In the genomic region with DNA sequence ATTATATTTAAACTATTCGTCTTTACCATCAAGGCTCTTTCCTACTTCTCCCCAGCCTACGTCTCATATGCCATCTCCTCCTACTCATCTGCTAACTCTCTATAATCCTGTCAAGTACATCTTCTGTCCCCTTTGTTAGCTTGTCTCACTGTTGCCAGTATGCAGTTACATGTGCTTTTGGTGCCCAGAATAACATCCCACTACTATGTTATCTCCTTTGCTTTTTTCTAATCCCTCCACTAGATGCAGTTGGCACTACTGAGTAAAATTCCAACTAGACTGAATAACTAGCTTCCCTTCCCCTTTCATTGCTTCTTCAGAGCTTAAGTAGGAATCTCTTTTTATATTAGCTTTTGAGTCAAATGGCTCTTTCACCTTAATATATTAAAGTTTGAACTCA, we compare ENCODE assay signal across 21 cellular contexts. TPM values are rescaled to one million over a fixed set of nuclear protein-coding genes. Genes with fewer than 3 reads are reported as not detected.
DNase-seq lines count a peak whose midpoint lies in the region; ATAC-seq, FAIRE-seq and TF ChIP-seq lines count a peak whose summit lies in the region.
"Had no signal": no experiment of that assay in that cellular context is flagged by ENCODE, and none has a peak within 500 bp of the region (broad histone marks: within the 10 kb centered on the region; RNA-seq: fewer than 3 reads in every experiment).

No MANE protein-coding gene starts in this region.

- H3K27me3 ChIP-seq in A673 (replicated peaks; ENCODE audit: insufficient read depth, low read depth, low read length, poor library complexity): no peaks in the 10 kb centered on the region
- H3K27me3 ChIP-seq: pancreas had no signal

- no TSS peak for BruUV-seq in A673 (replicated peaks; lab: Mats Ljungman, UMichigan)

- peak; percentile 80 for FAIRE-seq in TTC549 (lab: Jason Lieb, UNC)
- FAIRE-seq: pancreas, RCC 7860, small intestine, urothelium cell line had no signal

- no peak overlapping the region for H3K4me3 ChIP-seq in A673 (ENCODE audit: low read depth, low read length, poor library complexity, severe bottlenecking)
- no peak overlapping the region for H3K4me3 ChIP-seq in HEK293 (ENCODE audit: low read depth, low read length)
- H3K4me3 ChIP-seq: HAP-1, left ventricle myocardium inferior, pancreas had no signal

- intact Hi-C loops in A673 (cut with micrococcal nuclease; ENCODE audit: unreplicated experiment): loop anchor here (10.0 kb wide), 1 partner anchor 201 kb away; no protein-coding TSS in a partner anchor

- no peaks in the 10 kb centered on the region for H3K36me3 ChIP-seq in A673 (ENCODE audit: insufficient read depth, low read length, poor library complexity, severe bottlenecking)
- H3K36me3 ChIP-seq in HEK293 (ENCODE audit: control insufficient read depth in 2 of 2, insufficient read depth in 1 of 2, low read length in 2 of 2): no peaks in the 10 kb centered on the region
- H3K36me3 ChIP-seq: left ventricle myocardium inferior, pancreas had no signal

- no peaks in the 10 kb centered on the region for H3K9me3 ChIP-seq in A673 (ENCODE audit: low read depth, low read length, poor library complexity, severe bottlenecking)
- H3K9me3 ChIP-seq in HEK293 (ENCODE audit: control insufficient read depth, insufficient read depth, low read depth, low read length): no peaks in the 10 kb centered on the region
- H3K9me3 ChIP-seq: Caco-2, HAP-1, left ventricle myocardium inferior, pancreas had no signal

- CTCF ChIA-PET in A673 (lab: Charles Lee) (interaction anchor here (0.6 to 2.0 kb wide), 6 partner anchors 33 to 454 kb away, joined by 3 to 10 read pairs (median 4); no protein-coding TSS in a partner anchor), HEK293 (lab: Yijun Ruan, JAX) (interaction anchor here (0.5 to 5.3 kb wide), 27 partner anchors 9 to 1190 kb away, joined by 3 to 98 read pairs (median 6); no protein-coding TSS in a partner anchor)

- TF ChIP-seq CTCF in A673 (conservative IDR thresholded peaks at IDR 0.05; ENCODE audit: low read depth, low read length) (0 out of 2 replicates have a peak, but pooled peaks have one; percentile 11), HEK293 (tag by site-specific recombination; IDR thresholded peaks at IDR 0.05) (0 out of 2 replicates have a peak, but pooled peaks have one; percentile 7)

- peaks cover 14% of the 10 kb centered on the region for H3K4me1 ChIP-seq in A673 (ENCODE audit: insufficient read depth, low read length, poor library complexity, severe bottlenecking)
- H3K4me1 ChIP-seq in HEK293 (ENCODE audit: control insufficient read depth, insufficient read depth, low read length): peaks cover 6% of the 10 kb centered on the region; the same call in 1 of the 2 replicates

- H3K27ac ChIP-seq in A673 (ENCODE audit: low read depth, low read length, poor library complexity, severe bottlenecking): peak overlapping the region; percentile 26
- H3K27ac ChIP-seq in HEK293 (ENCODE audit: extremely low read depth, low read depth, low read length): no peak overlapping the region
- H3K27ac ChIP-seq: left ventricle myocardium inferior, pancreas had no signal

- DNase-seq in A673 (ENCODE audit: low spot score) (peak; percentile 54), kidney glomerular epithelial cell (lab: John Stamatoyannopoulos, UW) (peak; percentile 31), dedifferentiated amniotic fluid mesenchymal stem cell (ENCODE audit: extremely low spot score) (no peak), cortex of kidney (lab: John Stamatoyannopoulos, UW) (no peak)
- DNase-seq: activated CD4-positive, alpha-beta T cell treated with anti-CD3 and anti-CD28 coated beads, Interleukin-2, amount 50 U/mL, for 4 hours; activated T-cell treated with anti-CD3 and anti-CD28 coated beads, Interleukin-2, amount 50 U/mL, for 4 hours; Caco-2; left ventricle myocardium inferior; NCI-H1048; NCI-H2081; pancreas; small intestine; stimulated activated CD4-positive, alpha-beta T cell treated with anti-CD3 and anti-CD28 coated beads, Interleukin-4, amount 100 ng/mL, for 24 hours had no signal

- ATAC-seq in HG03460 (IDR thresholded peaks at IDR 0.05; ENCODE audit: unreplicated experiment) (no peak), GM18519 (IDR thresholded peaks at IDR 0.05; ENCODE audit: low FRiP score, unreplicated experiment) (no peak)
- ATAC-seq: activated T-cell treated with anti-CD3 and anti-CD28 coated beads, Interleukin-2, amount 50 U/mL, for 4 hours; esophagus mucosa; pancreas had no signal

- POLR2A ChIA-PET in A673 (lab: Charles Lee; ENCODE audit: low non-redundant PET) (no interaction called here), HEK293 (lab: Yijun Ruan, JAX) (interaction anchor here (1.8 kb wide), 1 partner anchor 278 kb away, joined by 4 read pairs; no protein-coding TSS in a partner anchor)

TF ChIP-seq in HEK293, 187 proteins besides CTCF, POLR2A, EP300 and RAD21:
- TF ChIP-seq ZFP41 (tag by site-specific recombination; IDR thresholded peaks at IDR 0.05; ENCODE audit: borderline replicate concordance) (no peak), ZNF677 (tag by site-specific recombination; IDR thresholded peaks at IDR 0.05) (no peak), BCL11A (tag by site-specific recombination; IDR thresholded peaks at IDR 0.05; ENCODE audit: low read depth) (no peak), ZNF433 (tag by site-specific recombination; IDR thresholded peaks at IDR 0.05; ENCODE audit: low read depth) (no peak), EGR2 (tag by site-specific recombination; IDR thresholded peaks at IDR 0.05; ENCODE audit: low read depth) (0 out of 2 replicates have a peak, but pooled peaks have one; percentile 16), ZBTB17 (tag by site-specific recombination; IDR thresholded peaks at IDR 0.05) (no peak), ZNF324 (tag by site-specific recombination; IDR thresholded peaks at IDR 0.05) (no peak), ZNF221 (tag by site-specific recombination; IDR thresholded peaks at IDR 0.05; ENCODE audit: borderline replicate concordance) (no peak), ZFHX2 (tag by site-specific recombination; conservative IDR thresholded peaks at IDR 0.05) (0 out of 2 replicates have a peak, but pooled peaks have one; percentile 10), ZIC2 (tag by site-specific recombination; IDR thresholded peaks at IDR 0.05) (no peak), ZNF529 (tag by site-specific recombination; IDR thresholded peaks at IDR 0.05; ENCODE audit: insufficient replicate concordance) (no peak), GLIS1 (tag by site-specific recombination; IDR thresholded peaks at IDR 0.05) (no peak)
- TF ChIP-seq, protein P1, sequence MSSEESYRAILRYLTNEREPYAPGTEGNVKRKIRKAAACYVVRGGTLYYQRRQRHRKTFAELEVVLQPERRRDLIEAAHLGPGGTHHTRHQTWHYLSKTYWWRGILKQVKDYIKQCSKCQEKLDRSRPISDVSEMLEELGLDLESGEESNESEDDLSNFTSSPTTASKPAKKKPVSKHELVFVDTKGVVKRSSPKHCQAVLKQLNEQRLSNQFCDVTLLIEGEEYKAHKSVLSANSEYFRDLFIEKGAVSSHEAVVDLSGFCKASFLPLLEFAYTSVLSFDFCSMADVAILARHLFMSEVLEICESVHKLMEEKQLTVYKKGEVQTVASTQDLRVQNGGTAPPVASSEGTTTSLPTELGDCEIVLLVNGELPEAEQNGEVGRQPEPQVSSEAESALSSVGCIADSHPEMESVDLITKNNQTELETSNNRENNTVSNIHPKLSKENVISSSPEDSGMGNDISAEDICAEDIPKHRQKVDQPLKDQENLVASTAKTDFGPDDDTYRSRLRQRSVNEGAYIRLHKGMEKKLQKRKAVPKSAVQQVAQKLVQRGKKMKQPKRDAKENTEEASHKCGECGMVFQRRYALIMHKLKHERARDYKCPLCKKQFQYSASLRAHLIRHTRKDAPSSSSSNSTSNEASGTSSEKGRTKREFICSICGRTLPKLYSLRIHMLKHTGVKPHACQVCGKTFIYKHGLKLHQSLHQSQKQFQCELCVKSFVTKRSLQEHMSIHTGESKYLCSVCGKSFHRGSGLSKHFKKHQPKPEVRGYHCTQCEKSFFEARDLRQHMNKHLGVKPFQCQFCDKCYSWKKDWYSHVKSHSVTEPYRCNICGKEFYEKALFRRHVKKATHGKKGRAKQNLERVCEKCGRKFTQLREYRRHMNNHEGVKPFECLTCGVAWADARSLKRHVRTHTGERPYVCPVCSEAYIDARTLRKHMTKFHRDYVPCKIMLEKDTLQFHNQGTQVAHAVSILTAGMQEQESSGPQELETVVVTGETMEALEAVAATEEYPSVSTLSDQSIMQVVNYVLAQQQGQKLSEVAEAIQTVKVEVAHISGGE (tag by site-specific recombination; conservative IDR thresholded peaks at IDR 0.05; ENCODE audit: low read depth): no peak

RNA-seq across cellular contexts. Expression of gene ARRDC3, which starts 3.0 kb away (rescaled TPM):
- 41.3 and 46.3 TPM in 2 replicates for total RNA-seq in A673 (2021)

Comparison
In these comparisons a context has a peak if more than half of its experiments do, and no peak if none do; other contexts are left out.
1. DNase-seq: peak in A673 (single experiment) and kidney glomerular epithelial cell (single experiment); none in dedifferentiated amniotic fluid mesenchymal stem cell (single experiment) and cortex of kidney (single experiment).